Comparison of ENCODE assay signal across 10 cellular contexts in genomic region chr5:68224561-68225187, GRCh38. TPM values are rescaled to one million over a fixed set of nuclear protein-coding genes. Genes with fewer than 3 reads are reported as not detected.
A peak's percentile ranks its signal among the peaks of the same experiment; 100 is the strongest.
DNase-seq lines count a peak whose midpoint lies in the region; ATAC-seq and TF ChIP-seq lines count a peak whose summit lies in the region.
"Had no signal": no experiment of that assay in that cellular context is flagged by ENCODE, and none has a peak within 500 bp of the region (broad histone marks: within the 10 kb centered on the region; RNA-seq: fewer than 3 reads in every experiment).

No MANE protein-coding gene starts in this region.

- H3K4me1 Mint-ChIP-seq in HFFc6 (ENCODE audit: low read depth) (peaks cover 48% of the 10 kb centered on the region), naive B cell (peaks cover 45 to 70% (median 63%) of the 10 kb centered on the region in 3 donors)

- CTCF ChIA-PET in GM10248 (lab: Yijun Ruan, JAX), result interaction anchor here (0.9 to 1.8 kb wide), 3 partner anchors 13 to 33 kb away, joined by 3 to 4 read pairs (median 3); no protein-coding TSS in a partner anchor

- H3K36me3 Mint-ChIP-seq in HFFc6 (ENCODE audit: low read depth), result peaks cover 20% of the 10 kb centered on the region
- peaks cover 25 to 34% of the 10 kb centered on the region in 2 donors for H3K36me3 Mint-ChIP-seq in naive B cell

- peak overlapping the region; percentile 70 for H3K27ac ChIP-seq in colonic mucosa

- H3K27me3 ChIP-seq in colonic mucosa, result no peaks in the 10 kb centered on the region

- peak overlapping the region; percentile 62 for H3K4me3 Mint-ChIP-seq in HFFc6
- H3K4me3 Mint-ChIP-seq in naive B cell, result no peak overlapping the region

- no peak for TF ChIP-seq CTCF in HFFc6 (IDR thresholded peaks at IDR 0.05)
- TF ChIP-seq CTCF in colonic mucosa (IDR thresholded peaks at IDR 0.05), result no peak
- TF ChIP-seq CTCF in GM10248 (IDR thresholded peaks at IDR 0.05; ENCODE audit: control extremely low read depth, extremely low read depth, low read depth, missing control alignments), result no peak

- H3K9me3 Mint-ChIP-seq in HFFc6, result no peaks in the 10 kb centered on the region
- peaks cover 0 to 8% (median 2%) of the 10 kb centered on the region in 7 donors for H3K9me3 Mint-ChIP-seq in naive B cell

- H3K4me3 ChIP-seq in colonic mucosa, result no peak overlapping the region

- intact Hi-C loops in colonic mucosa (cut with DNase I), result no loop called here

- POLR2A ChIA-PET in GM10248 (lab: Yijun Ruan, JAX), result interaction anchor here (1.3 kb wide), 1 partner anchor 8 kb away, joined by 4 read pairs; the partner anchor contains the start of gene PIK3R1

- H3K27ac Mint-ChIP-seq in HFFc6 (peak overlapping the region; percentile 77), naive B cell (peak overlapping the region in 5 of 6 donors; percentile 1 to 76 (median 71))

- H3K4me1 ChIP-seq in colonic mucosa, result peaks cover 10% of the 10 kb centered on the region

- H3K36me3 ChIP-seq in colonic mucosa, result no peaks in the 10 kb centered on the region

- peak overlapping the region in 1 of 2 donors; percentile 69 for H3K9ac ChIP-seq in colonic mucosa (ENCODE audit: low read depth in 2 of 2, low read length in 2 of 2)

- no peaks in the 10 kb centered on the region for H3K9me3 ChIP-seq in colonic mucosa

- DNase-seq in AG08395 (ENCODE audit: low spot score) (peak; percentile 10), HFFc6 (peak; percentile 46), colonic mucosa (no peak), naive B cell (no peak), GM10248 (ENCODE audit: extremely low spot score) (no peak), middle frontal gyrus (ENCODE audit: extremely low spot score, low spot score) (no peak)
- no peak for DNase-seq in stimulated activated CD4-positive, alpha-beta T cell treated with anti-CD3 and anti-CD28 coated beads, Interleukin-4, amount 100 ng/mL, for 1 hour
- DNase-seq in activated CD4-positive, CD25-positive, alpha-beta regulatory T cell treated with anti-CD3 and anti-CD28 coated beads, Interleukin-2, amount 50 U/mL, for 72 hours, result no peak
- DNase-seq: cortex of kidney, occipital lobe had no signal

- H3K27me3 Mint-ChIP-seq in HFFc6 (ENCODE audit: insufficient read depth) (no peaks in the 10 kb centered on the region; the same call in 1 of the 2 replicates), naive B cell (no peaks in the 10 kb centered on the region)

- no peak for ATAC-seq in naive B cell (ENCODE audit: low read depth in 2 of 2)

RNA-seq across cellular contexts. Expression of gene PIK3R1, which starts 9.1 kb away (rescaled TPM):
- 10 to 100 TPM; 19.6 to 26.4 (median 22.4) TPM for total RNA-seq in HFFc6 (2021; fragmentation: NEBNext Ultra II Directional; extraction: Animal tissue kit (Norgen Biotek cat#: 25700))
- total RNA-seq in colonic mucosa, result 10 to 100 TPM; 42.9 to 58.1 TPM
- polyA plus RNA-seq in naive B cell (ENCODE audit: low read depth in 6 of 6), result 10 to 100 TPM; 31.2 to 49.2 (median 39.3) TPM

Comparison
In these comparisons a context has a peak if more than half of its experiments do, and no peak if none do; other contexts are left out.
1. DNase-seq: peak in AG08395 (single experiment) and HFFc6 (single experiment); none in colonic mucosa (single experiment), naive B cell (single experiment), GM10248 (single experiment), stimulated activated CD4-positive, alpha-beta T cell treated with anti-CD3 and anti-CD28 coated beads, Interleukin-4, amount 100 ng/mL, for 1 hour (single experiment), middle frontal gyrus (single experiment) and activated CD4-positive, CD25-positive, alpha-beta regulatory T cell treated with anti-CD3 and anti-CD28 coated beads, Interleukin-2, amount 50 U/mL, for 72 hours (single experiment).